Comparison of ENCODE assay signal across 18 cellular contexts in the genomic region with DNA sequence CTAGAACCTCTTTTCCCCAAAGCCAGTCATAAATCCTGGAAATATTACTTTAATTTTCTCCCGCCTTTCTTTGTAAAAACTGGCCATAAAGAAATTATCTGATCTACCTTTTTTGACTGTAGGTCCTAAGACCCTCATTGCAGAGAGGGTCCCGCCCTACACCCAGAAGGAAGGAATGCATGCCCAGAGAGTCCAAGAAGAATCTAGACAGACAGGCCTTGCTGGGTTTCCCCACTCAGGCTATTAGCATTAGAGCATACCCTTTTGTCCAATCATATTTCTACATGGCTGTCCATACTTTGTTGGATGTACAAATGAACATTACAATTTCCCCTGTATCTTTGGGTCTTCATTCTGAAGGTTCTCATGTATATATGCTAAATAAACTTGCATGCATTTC. TPM values are rescaled to one million over a fixed set of nuclear protein-coding genes. Genes with fewer than 3 reads are reported as not detected.
DNase-seq lines count a peak whose midpoint lies in the region; ATAC-seq, FAIRE-seq and TF ChIP-seq lines count a peak whose summit lies in the region.
"Had no signal": no experiment of that assay in that cellular context is flagged by ENCODE, and none has a peak within 500 bp of the region (broad histone marks: within the 10 kb centered on the region; RNA-seq: fewer than 3 reads in every experiment).

No MANE protein-coding gene starts in this region.

- no TSS peak for BruUV-seq in HepG2 (replicated peaks; lab: Mats Ljungman, UMichigan)
- no TSS peak for BruUV-seq in HCT116 (replicated peaks; lab: Mats Ljungman, UMichigan)

- in situ Hi-C loops in HepG2 (cut with HindIII; ENCODE audit: extremely low pct_ligation_motif_present, low pct_unique_long_range_greater_than_20kb) (no loop called here), GM13976 (cut with MboI; ENCODE audit: low sequenced_read_pairs, unreplicated experiment) (no loop called here)

- H3K27ac Mint-ChIP-seq in type B pancreatic cell = peak overlapping the region; percentile 61
- H3K27ac Mint-ChIP-seq: stimulated activated naive B cell treated with anti-CD40 and anti-IgM and Interleukin-4, amounts not matched to agents 10 μg/mL and 1 μg/mL and 100 μg/mL, for 72 hours had no signal

- no peak for TF ChIP-seq CTCF in HepG2 (CRISPR knock-in tag; IDR thresholded peaks at IDR 0.05)
- no peak for TF ChIP-seq CTCF in right lobe of liver (IDR thresholded peaks at IDR 0.05)
- no peak for TF ChIP-seq CTCF in HCT116 (IDR thresholded peaks at IDR 0.05 in 2 of 3, conservative IDR thresholded peaks at IDR 0.05 in 1 of 3; ENCODE audit: borderline replicate concordance in 1 of 3, insufficient read depth in 1 of 3, low read depth in 2 of 3, low read length in 2 of 3)
- no peak for TF ChIP-seq CTCF in hepatocyte (IDR thresholded peaks at IDR 0.05; ENCODE audit: poor library complexity)
- TF ChIP-seq CTCF in type B pancreatic cell (conservative IDR thresholded peaks at IDR 0.05) = no peak
- TF ChIP-seq CTCF in GM13976 (IDR thresholded peaks at IDR 0.05; ENCODE audit: borderline replicate concordance, control extremely low read depth, extremely low read depth, insufficient read depth, missing control alignments) = no peak

- H3K9me2 ChIP-seq in HCT116 (ENCODE audit: insufficient read depth) = peaks cover 3% of the 10 kb centered on the region; the same call in 1 of the 2 replicates
- no peaks in the 10 kb centered on the region for H3K9me2 ChIP-seq in hepatocyte (replicated peaks; ENCODE audit: insufficient read depth)

- H4K20me1 ChIP-seq in HepG2 (ENCODE audit: insufficient read depth, low read length) (no peaks in the 10 kb centered on the region), HCT116 (ENCODE audit: insufficient read depth) (no peaks in the 10 kb centered on the region), hepatocyte (ENCODE audit: insufficient read depth, poor library complexity, severe bottlenecking) (no peaks in the 10 kb centered on the region)

- H2AFZ ChIP-seq in HepG2 (ENCODE audit: low read length) (no peak overlapping the region), HCT116 (ENCODE audit: low read depth, low read length, poor library complexity, severe bottlenecking) (peak overlapping the region; percentile 85), hepatocyte (peak overlapping the region; percentile 26)

- H3K4me3 Mint-ChIP-seq in type B pancreatic cell = peak overlapping the region; percentile 72
- H3K4me3 Mint-ChIP-seq: stimulated activated naive B cell treated with anti-CD40 and anti-IgM and Interleukin-4, amounts not matched to agents 10 μg/mL and 1 μg/mL and 100 μg/mL, for 72 hours had no signal

- peaks cover 26% of the 10 kb centered on the region; the same call in 1 of the 2 replicates for H3K4me1 ChIP-seq in HepG2 (ENCODE audit: insufficient read depth, low read length)
- no peaks in the 10 kb centered on the region for H3K4me1 ChIP-seq in right lobe of liver
- H3K4me1 ChIP-seq in HCT116 (ENCODE audit: control insufficient read depth in 1 of 2, insufficient read depth in 2 of 2, low read length in 2 of 2) = peaks cover 2 to 20% of the 10 kb centered on the region in 2 experiments; a peak in 3 of 4 replicates
- peaks cover 8% of the 10 kb centered on the region for H3K4me1 ChIP-seq in hepatocyte (ENCODE audit: insufficient read depth)

- no peaks in the 10 kb centered on the region for H3K9me3 Mint-ChIP-seq in type B pancreatic cell
- H3K9me3 Mint-ChIP-seq: activated naive CD8-positive, alpha-beta T cell treated with anti-CD3 and anti-CD28 coated beads, Interleukin-2, amount 10 ng/mL, durations not matched to agents 7 days and 5 days; stimulated activated naive B cell treated with anti-CD40 and anti-IgM and Interleukin-4, amounts not matched to agents 10 μg/mL and 1 μg/mL and 100 μg/mL, for 72 hours had no signal

- intact Hi-C loops in HepG2 (cut with micrococcal nuclease; ENCODE audit: unreplicated experiment) (loop anchor here (2.0 to 5.0 kb wide), 2 partner anchors 49 to 218 kb away; partner anchors contain the start of gene SSBP2), right lobe of liver (cut with DNase I) (no loop called here), HCT116 (cut with micrococcal nuclease) (loop anchor here (10.0 kb wide), 1 partner anchor 215 kb away; the partner anchor contains the start of gene SSBP2)

- H3K4me1 Mint-ChIP-seq in type B pancreatic cell (ENCODE audit: unreplicated experiment) = peaks cover 28% of the 10 kb centered on the region

- RAD21 ChIA-PET in HCT116 (lab: Charles Lee; ENCODE audit: low non-redundant PET in 1 of 2, low total read pairs in 2 of 2, uncharacterized antibody in 2 of 2, unreplicated experiment in 2 of 2) = no interaction called here

- H3K4me2 ChIP-seq in HepG2 (ENCODE audit: low read depth, low read length) = peak overlapping the region; percentile 80
- no peak overlapping the region for H3K4me2 ChIP-seq in HCT116 (ENCODE audit: low read length)
- no peak overlapping the region for H3K4me2 ChIP-seq in hepatocyte

- TF ChIP-seq POLR2A in HepG2 (IDR thresholded peaks at IDR 0.05; ENCODE audit: insufficient read depth in 1 of 2, low read depth in 2 of 2, low read length in 2 of 2) = no peak
- no peak for TF ChIP-seq POLR2A in right lobe of liver (IDR thresholded peaks at IDR 0.05)
- TF ChIP-seq POLR2A in HCT116 (IDR thresholded peaks at IDR 0.05; ENCODE audit: borderline replicate concordance, extremely low read depth, insufficient read depth, insufficient read length) = no peak

- H3K4me3 ChIP-seq in HepG2 (replicated peaks in 1 of 3; ENCODE audit: insufficient read depth in 1 of 3, low read depth in 2 of 3, low read length in 3 of 3) (no peak overlapping the region), right lobe of liver (no peak overlapping the region), HCT116 (replicated peaks in 1 of 2; ENCODE audit: low read depth in 1 of 2, low read length in 2 of 2) (no peak overlapping the region), hepatocyte (no peak overlapping the region)
- H3K4me3 ChIP-seq: esophagus muscularis mucosa, thyroid gland had no signal

- no peaks in the 10 kb centered on the region for H3K36me3 ChIP-seq in HepG2 (replicated peaks in 1 of 2; ENCODE audit: control insufficient read depth in 1 of 2, insufficient read depth in 2 of 2, low read length in 2 of 2)
- H3K36me3 ChIP-seq in right lobe of liver = no peaks in the 10 kb centered on the region
- no peaks in the 10 kb centered on the region for H3K36me3 ChIP-seq in HCT116 (ENCODE audit: control insufficient read depth in 1 of 2, insufficient read depth in 2 of 2, low read length in 2 of 2)
- no peaks in the 10 kb centered on the region for H3K36me3 ChIP-seq in hepatocyte (replicated peaks; ENCODE audit: insufficient read depth, low read depth)
- H3K36me3 ChIP-seq: esophagus muscularis mucosa, thyroid gland had no signal

- H3K36me3 Mint-ChIP-seq in type B pancreatic cell = no peaks in the 10 kb centered on the region
- H3K36me3 Mint-ChIP-seq: activated naive CD8-positive, alpha-beta T cell treated with anti-CD3 and anti-CD28 coated beads, Interleukin-2, amount 10 ng/mL, durations not matched to agents 7 days and 5 days; stimulated activated naive B cell treated with anti-CD40 and anti-IgM and Interleukin-4, amounts not matched to agents 10 μg/mL and 1 μg/mL and 100 μg/mL, for 72 hours had no signal

- TF ChIP-seq RAD21 in HepG2 (CRISPR knock-in tag; IDR thresholded peaks at IDR 0.05) (no peak), HCT116 (IDR thresholded peaks at IDR 0.05; ENCODE audit: low read depth) (no peak)

- no peaks in the 10 kb centered on the region for H3K9me3 ChIP-seq in HepG2 (ENCODE audit: low read length)
- H3K9me3 ChIP-seq in right lobe of liver = no peaks in the 10 kb centered on the region
- no peaks in the 10 kb centered on the region for H3K9me3 ChIP-seq in HCT116 (ENCODE audit: control insufficient read depth in 1 of 2, insufficient read depth in 1 of 2, low read depth in 1 of 2, low read length in 2 of 2)
- no peaks in the 10 kb centered on the region for H3K9me3 ChIP-seq in hepatocyte (ENCODE audit: low read depth)
- H3K9me3 ChIP-seq: esophagus muscularis mucosa, thyroid gland had no signal

- H3K9ac ChIP-seq in HepG2 (ENCODE audit: insufficient read depth, low read depth, low read length) = no peak overlapping the region
- no peak overlapping the region for H3K9ac ChIP-seq in HCT116 (ENCODE audit: low read length)

- ATAC-seq in HepG2 = no peak
- ATAC-seq in right lobe of liver = no peak
- no peak for ATAC-seq in HCT116
- no peak for ATAC-seq in HG02571 (IDR thresholded peaks at IDR 0.05; ENCODE audit: unreplicated experiment)
- ATAC-seq: Right ventricle myocardium inferior; stimulated activated naive B cell treated with anti-CD40 and anti-IgM and Interleukin-4, amounts not matched to agents 10 μg/mL and 1 μg/mL and 100 μg/mL, for 72 hours had no signal

- H3K27me3 Mint-ChIP-seq in type B pancreatic cell = no peaks in the 10 kb centered on the region
- H3K27me3 Mint-ChIP-seq: activated naive CD8-positive, alpha-beta T cell treated with anti-CD3 and anti-CD28 coated beads, Interleukin-2, amount 10 ng/mL, durations not matched to agents 7 days and 5 days; stimulated activated naive B cell treated with anti-CD40 and anti-IgM and Interleukin-4, amounts not matched to agents 10 μg/mL and 1 μg/mL and 100 μg/mL, for 72 hours had no signal

- FAIRE-seq in HepG2 (lab: Jason Lieb, UNC) = no peak

- CTCF ChIA-PET in HepG2 (lab: Yijun Ruan, JAX; ENCODE audit: low intra/inter-chr PET ratio, low total read pairs) (no interaction called here), HCT116 (lab: Charles Lee) (no interaction called here)

- WGBS in HepG2 (ENCODE audit: low lambda C conversion rate) = 97% methylated on average over 2 of the region's 2 CpGs
- 100% methylated on average over 2 of the region's 2 CpGs for WGBS in right lobe of liver (ENCODE audit: insufficient coverage, low coverage, low lambda C conversion rate, missing lambda C conversion rate)
- 89% methylated on average over 2 of the region's 2 CpGs for WGBS in hepatocyte (ENCODE audit: low lambda C conversion rate, missing lambda C conversion rate)

- POLR2A ChIA-PET in HepG2 (lab: Yijun Ruan, JAX) (no interaction called here), HCT116 (lab: Charles Lee) (no interaction called here)

- H3K79me2 ChIP-seq in HepG2 (ENCODE audit: insufficient read depth, low read length) (no peaks in the 10 kb centered on the region), HCT116 (ENCODE audit: insufficient read depth, low read length) (peaks cover 7% of the 10 kb centered on the region; the same call in 1 of the 2 replicates), hepatocyte (peaks cover 9% of the 10 kb centered on the region)

- TF ChIP-seq EP300 in HepG2 (IDR thresholded peaks at IDR 0.05; ENCODE audit: low read depth in 2 of 2, low read length in 2 of 2) (no peak), HepG2 (CRISPR knock-in tag; IDR thresholded peaks at IDR 0.05; ENCODE audit: borderline replicate concordance) (no peak)

- H3K27me3 ChIP-seq in HepG2 (ENCODE audit: control insufficient read depth in 1 of 2, insufficient read depth in 2 of 2, low read length in 2 of 2) = no peaks in the 10 kb centered on the region; a peak in 1 of 5 replicates
- no peaks in the 10 kb centered on the region for H3K27me3 ChIP-seq in right lobe of liver
- no peaks in the 10 kb centered on the region for H3K27me3 ChIP-seq in HCT116 (ENCODE audit: insufficient read depth, low read length)
- H3K27me3 ChIP-seq in hepatocyte = no peaks in the 10 kb centered on the region
- H3K27me3 ChIP-seq: esophagus muscularis mucosa, thyroid gland had no signal

- H3K27ac ChIP-seq in HepG2 (ENCODE audit: extremely low read length, insufficient read depth, low read length) (no peak overlapping the region), right lobe of liver (no peak overlapping the region), HCT116 (ENCODE audit: low read depth, low read length) (no peak overlapping the region), hepatocyte (no peak overlapping the region)
- H3K27ac ChIP-seq: esophagus muscularis mucosa, thyroid gland had no signal

- DNase-seq in HepG2 (ENCODE audit: low spot score) (no peak), right lobe of liver (no peak), HCT116 (ENCODE audit: low read depth, low spot score) (no peak), hepatocyte (ENCODE audit: low spot score) (no peak), type B pancreatic cell (ENCODE audit: extremely low spot score, unreplicated experiment) (no peak), GM13976 (ENCODE audit: low spot score) (no peak)
- DNase-seq: activated CD4-positive, alpha-beta T cell treated with anti-CD3 and anti-CD28 coated beads, Interleukin-2, amount 50 U/mL, for 1 hour; activated naive CD8-positive, alpha-beta T cell treated with anti-CD3 and anti-CD28 coated beads, Interleukin-2, amount 10 ng/mL, durations not matched to agents 7 days and 5 days; effector CD8-positive, alpha-beta T cell; NCI-H1694; NCI-H2171 treated with DMSO at 0.1 percent for 48 hours; NCI-H526 treated with DMSO at 0.1 percent for 48 hours; stimulated activated CD4-positive, alpha-beta T cell treated with anti-CD3 and anti-CD28 coated beads, Interleukin-2, amount 100 ng/mL, for 24 hours; stimulated activated naive B cell treated with anti-CD40 and anti-IgM and Interleukin-4, amounts not matched to agents 10 μg/mL and 1 μg/mL and 100 μg/mL, for 72 hours; thyroid gland had no signal

RNA-seq across cellular contexts. Expression of gene ATG10, which starts 1.9 kb away (rescaled TPM):
- total RNA-seq in HepG2 (2016; rRNA removed; fragmentation: Illumina TruSeq; extraction: Trizol) = 5.6 and 5.7 TPM in 2 replicates
- total RNA-seq in HepG2 (2016; cell fraction: cytosol; rRNA removed; fragmentation: Illumina TruSeq; extraction: Trizol; ENCODE audit: low read depth) = 4.4 and 5.9 TPM in 2 replicates
- 4.2 and 5.4 TPM in 2 replicates for total RNA-seq in HepG2 (2016; cell fraction: insoluble cytoplasmic fraction; rRNA removed; fragmentation: Illumina TruSeq; extraction: Trizol)
- 7.7 and 8.1 TPM in 2 replicates for total RNA-seq in HepG2 (2016; cell fraction: membrane; rRNA removed; fragmentation: Illumina TruSeq; extraction: Trizol)
- 2.8 and 4.2 TPM in 2 replicates for total RNA-seq in HepG2 (2016; cell fraction: nucleus; rRNA removed; fragmentation: Illumina TruSeq; extraction: Trizol)
- 0.93 and 2.0 TPM in 2 replicates for polyA plus RNA-seq in HepG2 (2011; rRNA removed)
- 0.89 and 1.00 TPM in 2 replicates for polyA plus RNA-seq in HepG2 (2011; cell fraction: cytosol; rRNA removed)
- polyA plus RNA-seq in HepG2 (2011; cell fraction: nucleus; rRNA removed) = 0.66 and 0.69 TPM in 2 replicates
- 2.9 and 4.6 TPM in 2 replicates for polyA plus RNA-seq in HepG2 (2012)
- polyA plus RNA-seq in HepG2 (2016; cell fraction: cytosol; fragmentation: Illumina TruSeq; extraction: Trizol; ENCODE audit: low read depth) = 4.8 and 6.0 TPM in 2 replicates
- polyA plus RNA-seq in HepG2 (2016; cell fraction: insoluble cytoplasmic fraction; fragmentation: Illumina TruSeq; extraction: Trizol; ENCODE audit: low read depth) = 6.0 and 6.3 TPM in 2 replicates
- polyA plus RNA-seq in HepG2 (2016; cell fraction: membrane; fragmentation: Illumina TruSeq; extraction: Trizol; ENCODE audit: low read depth) = 5.6 and 6.7 TPM in 2 replicates
- polyA plus RNA-seq in HepG2 (2016; cell fraction: nucleus; fragmentation: Illumina TruSeq; extraction: Trizol; ENCODE audit: insufficient read depth, low read depth) = 3.8 and 3.9 TPM in 2 replicates
- 2.8 and 3.2 TPM in 2 replicates for polyA minus RNA-seq in HepG2 (2011; rRNA and poly(A)+ RNA removed; ENCODE audit: low replicate concordance)
- polyA minus RNA-seq in HepG2 (2011; cell fraction: cytosol; rRNA and poly(A)+ RNA removed) = 1.4 and 1.7 TPM in 2 replicates
- 5.8 and 8.6 TPM in 2 replicates for polyA minus RNA-seq in HepG2 (2011; cell fraction: nucleus; rRNA and poly(A)+ RNA removed)
- 1 to 10 TPM; 2.9 to 8.0 (median 4.4) TPM for total RNA-seq in right lobe of liver
- total RNA-seq in HCT116 (2021; ENCODE audit: unreplicated experiment) = 9.4 TPM
- polyA plus RNA-seq in HCT116 (2012) = 5.6 and 7.9 TPM in 2 replicates
- total RNA-seq in hepatocyte = 8.9 and 11.8 TPM in 2 replicates
- polyA plus RNA-seq in hepatocyte = 12.6 and 13.0 TPM in 2 replicates
- total RNA-seq in type B pancreatic cell (ENCODE audit: low replicate concordance) = 7.9 and 8.7 TPM in 2 replicates

Comparison
In these comparisons a context has a peak if more than half of its experiments do, and no peak if none do; other contexts are left out.
1. intact Hi-C loops: an anchor here in HepG2 (2.0 to 5.0 kb wide) and HCT116 (10.0 kb wide); none called in right lobe of liver.